In genomic region chr20:17858450-17859001, GRCh38 we compare ENCODE assay signal across 14 cellular contexts.
"Had no signal": no experiment of that assay in that cellular context is flagged by ENCODE, and none has a peak within 500 bp of the region (broad histone marks: within the 10 kb centered on the region; RNA-seq: fewer than 3 reads in every experiment).

No MANE protein-coding gene starts in this region.

- H3K27me3 ChIP-seq: cardiac muscle cell, dorsolateral prefrontal cortex had no signal

- H3K27ac Mint-ChIP-seq: activated T-helper 2 cell treated with anti-CD3 and anti-CD28 coated beads, Interferon-gamma antibody, Interleukin-2, Interleukin-4, amounts not matched to agents 10 μg/mL and 5 μg/mL and 100 μg/mL, durations not matched to agents 14 hours and 24 hours and 36 hours; stimulated activated naive CD8-positive, alpha-beta T cell treated with anti-CD3 and anti-CD28 coated beads, Interleukin-15, amount 100 ng/mL, for 72 hours had no signal

- H3K36me3 ChIP-seq: cardiac muscle cell, prostate gland had no signal

- H3K4me3 ChIP-seq: cardiac muscle cell, dorsolateral prefrontal cortex, mucosa of descending colon, prostate gland, skin epidermis had no signal

- H3K9me3 ChIP-seq: mucosa of descending colon, prostate gland had no signal

- H3K27ac ChIP-seq: cardiac muscle cell, skin epidermis had no signal

- DNase-seq: activated CD4-positive, alpha-beta T cell treated with anti-CD3 and anti-CD28 coated beads, Interleukin-2, amount 50 U/mL, for 1 hour; activated naive CD4-positive, alpha-beta T cell treated with anti-CD3 and anti-CD28 coated beads, Interleukin-2, amount 50 U/mL, for 16 hours; dorsolateral prefrontal cortex; erythroblast; mucosa of descending colon; naive thymus-derived CD8-positive, alpha-beta T cell; right cardiac atrium; stimulated activated CD4-positive, alpha-beta T cell treated with anti-CD3 and anti-CD28 coated beads, Interleukin-4, amount 100 ng/mL, for 4 hours had no signal

- ATAC-seq: activated CD4-positive, CD25-positive, alpha-beta regulatory T cell treated with anti-CD3 and anti-CD28 coated beads, Interleukin-2, amount 50 U/mL, for 24 hours; mucosa of descending colon; naive thymus-derived CD8-positive, alpha-beta T cell had no signal

- H3K9me3 Mint-ChIP-seq: activated T-helper 2 cell treated with anti-CD3 and anti-CD28 coated beads, Interferon-gamma antibody, Interleukin-2, Interleukin-4, amounts not matched to agents 10 μg/mL and 5 μg/mL and 100 μg/mL, durations not matched to agents 14 hours and 24 hours and 36 hours; naive thymus-derived CD8-positive, alpha-beta T cell; stimulated activated naive CD8-positive, alpha-beta T cell treated with anti-CD3 and anti-CD28 coated beads, Interleukin-15, amount 100 ng/mL, for 72 hours had no signal
